In genomic region chr2:8149011-8149410, GRCh38 we compare ENCODE assay signal across 18 cellular contexts.
A peak's percentile ranks its signal among the peaks of the same experiment; 100 is the strongest.
DNase-seq lines count a peak whose midpoint lies in the region; ATAC-seq and TF ChIP-seq lines count a peak whose summit lies in the region.
"Had no signal": no experiment of that assay in that cellular context is flagged by ENCODE, and none has a peak within 500 bp of the region (broad histone marks: within the 10 kb centered on the region; RNA-seq: fewer than 3 reads in every experiment).

No MANE protein-coding gene starts in this region.

- ATAC-seq in RWPE2 (ENCODE audit: low read depth) (no peak), gastrocnemius medialis (no peak), upper lobe of right lung (no peak)
- ATAC-seq: Panc1, Right ventricle myocardium inferior had no signal

- no peaks in the 10 kb centered on the region for H3K27me3 ChIP-seq in RWPE2 (ENCODE audit: insufficient read depth, poor library complexity, severe bottlenecking)
- H3K27me3 ChIP-seq in osteoblast (ENCODE audit: insufficient read depth, low read length): no peaks in the 10 kb centered on the region
- H3K27me3 ChIP-seq in transverse colon: no peaks in the 10 kb centered on the region
- H3K27me3 ChIP-seq in gastrocnemius medialis: no peaks in the 10 kb centered on the region
- H3K27me3 ChIP-seq in upper lobe of right lung: no peaks in the 10 kb centered on the region

- H3K4me3 ChIP-seq in RWPE2 (ENCODE audit: severe bottlenecking) (no peak overlapping the region), osteoblast (ENCODE audit: insufficient read depth, low read length) (no peak overlapping the region), transverse colon (no peak overlapping the region), gastrocnemius medialis (no peak overlapping the region), upper lobe of right lung (no peak overlapping the region)

- H4K20me1 ChIP-seq in osteoblast (ENCODE audit: insufficient read depth, low read length): no peaks in the 10 kb centered on the region

- H3K4me1 ChIP-seq in RWPE2 (ENCODE audit: insufficient read depth, poor library complexity, severe bottlenecking) (no peaks in the 10 kb centered on the region), osteoblast (ENCODE audit: insufficient read depth, low read length) (peaks cover 31% of the 10 kb centered on the region), transverse colon (peaks cover 6 to 27% (median 12%) of the 10 kb centered on the region in 4 donors), gastrocnemius medialis (peaks cover 7 to 13% of the 10 kb centered on the region in 2 donors), upper lobe of right lung (peaks cover 7% of the 10 kb centered on the region)

- H3K9me3 ChIP-seq in RWPE2 (ENCODE audit: severe bottlenecking): peaks cover 2% of the 10 kb centered on the region
- no peaks in the 10 kb centered on the region for H3K9me3 ChIP-seq in osteoblast (ENCODE audit: low read depth, low read length)
- no peaks in the 10 kb centered on the region for H3K9me3 ChIP-seq in transverse colon
- no peaks in the 10 kb centered on the region for H3K9me3 ChIP-seq in gastrocnemius medialis
- no peaks in the 10 kb centered on the region for H3K9me3 ChIP-seq in upper lobe of right lung

- H2AFZ ChIP-seq in osteoblast (ENCODE audit: low read length): no peak overlapping the region

- H3K4me2 ChIP-seq in osteoblast (ENCODE audit: insufficient read depth, low read length): peak overlapping the region; percentile 22

- intact Hi-C loops in transverse colon (cut with DNase I; ENCODE audit: low total_unique reads): no loop called here
- intact Hi-C loops in gastrocnemius medialis (cut with DNase I; ENCODE audit: low total_unique reads): loop anchor here (10.0 kb wide), 1 partner anchor 536 kb away; the partner anchor contains the start of gene ID2
- intact Hi-C loops in upper lobe of right lung (cut with DNase I): no loop called here

- WGBS in transverse colon (ENCODE audit: low coverage in 1 of 2), 2 donors: 78 to 82% methylated on average over 2 to 4 of the region's 4 CpGs

- in situ Hi-C loops in transverse colon (cut with MboI; ENCODE audit: low pct_ligation_motif_present in 1 of 4, low pct_unique_long_range_greater_than_20kb in 1 of 4, low sequenced_read_pairs in 3 of 4): no loop called here
- in situ Hi-C loops in gastrocnemius medialis (cut with MboI; ENCODE audit: low sequenced_read_pairs in 4 of 4): no loop called here

- H3K36me3 ChIP-seq in RWPE2 (ENCODE audit: low read depth) (no peaks in the 10 kb centered on the region), osteoblast (ENCODE audit: insufficient read depth, low read length) (no peaks in the 10 kb centered on the region), transverse colon (no peaks in the 10 kb centered on the region), gastrocnemius medialis (no peaks in the 10 kb centered on the region), upper lobe of right lung (no peaks in the 10 kb centered on the region)

- H3K27ac ChIP-seq in RWPE2 (ENCODE audit: poor library complexity, severe bottlenecking) (peak overlapping the region; percentile 34), epithelial cell of prostate (peak overlapping the region; percentile 43), osteoblast (ENCODE audit: low read depth, low read length) (peak overlapping the region; percentile 62), transverse colon (peak overlapping the region; percentile 13 to 70 (median 62)), gastrocnemius medialis (no peak overlapping the region), upper lobe of right lung (no peak overlapping the region)

- DNase-seq in RWPE2 (ENCODE audit: low spot score): no peak
- no peak for DNase-seq in epithelial cell of prostate (ENCODE audit: low read depth, low spot score)
- DNase-seq in osteoblast (ENCODE audit: insufficient read length, low spot score, missing footprints): no peak
- DNase-seq in transverse colon: no peak
- no peak for DNase-seq in NCI-H2029 treated with DMSO at 0.1 percent for 48 hours (lab: John Stamatoyannopoulos, UW)
- DNase-seq in gastrocnemius medialis: no peak
- DNase-seq in upper lobe of right lung: no peak
- DNase-seq: CD4-positive, CD25-positive, alpha-beta regulatory T cell; COR-L47; DMS 273 treated with DMSO at 0.1 percent for 48 hours; DND-41; H7; NCI-H1417; NCI-H187 treated with DMSO at 0.1 percent for 48 hours; NCI-H345; NCI-H526 had no signal

- TF ChIP-seq CTCF in RWPE2 (IDR thresholded peaks at IDR 0.05; ENCODE audit: poor library complexity, severe bottlenecking) (no peak), osteoblast (IDR thresholded peaks at IDR 0.05; ENCODE audit: extremely low read depth, low read depth, low read length) (no peak), transverse colon (IDR thresholded peaks at IDR 0.05) (no peak), gastrocnemius medialis (IDR thresholded peaks at IDR 0.05 in 4 of 5, conservative IDR thresholded peaks at IDR 0.05 in 1 of 5) (no peak), upper lobe of right lung (IDR thresholded peaks at IDR 0.05) (no peak)

- no peak for TF ChIP-seq POLR2A in transverse colon (IDR thresholded peaks at IDR 0.05)
- no peak for TF ChIP-seq POLR2A in gastrocnemius medialis (IDR thresholded peaks at IDR 0.05)

- TF ChIP-seq EP300 in transverse colon (IDR thresholded peaks at IDR 0.05; ENCODE audit: low read depth): no peak

- H3K79me2 ChIP-seq in osteoblast (ENCODE audit: insufficient read depth, low read length): no peaks in the 10 kb centered on the region

Comparison
In these comparisons a context has a peak if more than half of its experiments do, and no peak if none do; other contexts are left out.
1. H3K27ac ChIP-seq: peak in RWPE2 (single experiment), epithelial cell of prostate (single experiment), osteoblast (single experiment) and transverse colon (4 of 4); none in gastrocnemius medialis (0 of 4) and upper lobe of right lung (single experiment).